1 cellular context compared by ENCODE assay signal in the genomic region with DNA sequence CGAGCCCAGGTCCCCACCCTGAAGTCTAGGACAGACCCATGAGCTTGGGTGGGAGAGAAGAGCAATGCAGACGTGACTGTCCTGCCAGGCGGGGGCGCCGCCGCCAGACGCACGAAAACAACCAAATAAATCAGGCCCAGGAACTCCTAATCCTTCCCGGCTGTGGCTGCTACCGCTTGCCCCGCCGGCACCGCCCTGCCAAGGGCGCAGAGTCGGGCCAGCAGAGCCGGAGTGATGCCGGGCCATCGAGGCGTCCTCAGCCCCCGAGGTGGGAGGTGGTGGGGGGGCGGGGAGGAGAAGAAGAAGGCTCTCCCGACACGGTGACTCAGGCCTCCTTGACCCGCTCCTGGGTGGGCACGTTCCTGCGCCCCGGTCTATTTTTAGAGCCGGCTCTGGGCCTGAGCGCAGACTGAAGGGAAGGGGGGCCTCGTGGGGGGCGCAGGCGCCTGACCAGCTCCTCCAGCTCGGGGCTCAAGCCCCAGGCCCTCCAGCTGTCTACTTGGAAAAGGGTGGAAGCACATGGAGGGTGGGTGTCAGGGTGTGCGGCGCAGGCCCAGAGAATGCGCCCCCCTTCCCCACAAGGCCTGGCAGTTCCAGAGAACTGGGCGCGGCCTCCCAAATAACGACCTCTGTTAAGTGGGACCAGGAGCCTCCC.
TF ChIP-seq lines count a peak whose summit lies in the region.

No MANE protein-coding gene starts in this region.

TF ChIP-seq in H1, 55 proteins besides CTCF, POLR2A, EP300 and RAD21:
- no peak for TF ChIP-seq POU5F1 (IDR thresholded peaks at IDR 0.05; ENCODE audit: low read depth, low read length)
- peak; percentile 17; the same call in 1 of the 2 replicates for TF ChIP-seq BACH1 (IDR thresholded peaks at IDR 0.05; ENCODE audit: low read length)
- no peak for TF ChIP-seq GABPA (IDR thresholded peaks at IDR 0.05; ENCODE audit: borderline replicate concordance, insufficient read depth, low read length)
- TF ChIP-seq, protein P1, sequence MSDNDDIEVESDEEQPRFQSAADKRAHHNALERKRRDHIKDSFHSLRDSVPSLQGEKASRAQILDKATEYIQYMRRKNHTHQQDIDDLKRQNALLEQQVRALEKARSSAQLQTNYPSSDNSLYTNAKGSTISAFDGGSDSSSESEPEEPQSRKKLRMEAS (IDR thresholded peaks at IDR 0.05) = peak; percentile 12; the same call in 1 of the 2 replicates
- peak in 1 of 2 experiments; percentile 73; a peak in 1 of 4 replicates for TF ChIP-seq SIN3A (conservative IDR thresholded peaks at IDR 0.05 in 1 of 2, IDR thresholded peaks at IDR 0.05 in 1 of 2; ENCODE audit: low read depth in 1 of 2, low read length in 2 of 2)
- TF ChIP-seq TEAD4 (IDR thresholded peaks at IDR 0.05; ENCODE audit: low read depth, low read length) = 0 out of 2 replicates have a peak, but pooled peaks have one; percentile 16
- TF ChIP-seq PHF8 (conservative IDR thresholded peaks at IDR 0.05; ENCODE audit: low read depth, low read length) = 0 out of 2 replicates have a peak, but pooled peaks have one; percentile 30
- TF ChIP-seq KDM4A (IDR thresholded peaks at IDR 0.05; ENCODE audit: low read depth, low read length, severe bottlenecking) = peak; percentile 27
- no peak for TF ChIP-seq CTBP2 (IDR thresholded peaks at IDR 0.05; ENCODE audit: borderline replicate concordance, insufficient read depth, insufficient read length, low read length)
- 0 out of 2 replicates have a peak, but pooled peaks have one; percentile 32 for TF ChIP-seq CREB1 (IDR thresholded peaks at IDR 0.05)
